In genomic region chr2:37675006-37675405, GRCh38 we compare ENCODE assay signal across 1 cellular context.
TF ChIP-seq lines count a peak whose summit lies in the region.

No MANE protein-coding gene starts in this region.

TF ChIP-seq in IMR-90, 13 proteins besides CTCF, POLR2A, EP300 and RAD21:
- TF ChIP-seq SMC3 (IDR thresholded peaks at IDR 0.05; ENCODE audit: low read depth, low read length) (no peak), MAFK (IDR thresholded peaks at IDR 0.05; ENCODE audit: low read depth, low read length) (no peak), RCOR1 (IDR thresholded peaks at IDR 0.05; ENCODE audit: insufficient replicate concordance, low read length) (no peak), CEBPB (IDR thresholded peaks at IDR 0.05; ENCODE audit: low read depth, low read length) (no peak), MXI1 (IDR thresholded peaks at IDR 0.05; ENCODE audit: borderline replicate concordance, low read depth, low read length) (no peak), RFX5 (IDR thresholded peaks at IDR 0.05; ENCODE audit: low read depth, low read length) (no peak), BHLHE40 (IDR thresholded peaks at IDR 0.05; ENCODE audit: low read depth, low read length) (no peak), FOS (IDR thresholded peaks at IDR 0.05; ENCODE audit: low read depth, low read length) (no peak), CHD1 (IDR thresholded peaks at IDR 0.05; ENCODE audit: low read depth, low read length) (no peak)
- TF ChIP-seq, protein P1, sequence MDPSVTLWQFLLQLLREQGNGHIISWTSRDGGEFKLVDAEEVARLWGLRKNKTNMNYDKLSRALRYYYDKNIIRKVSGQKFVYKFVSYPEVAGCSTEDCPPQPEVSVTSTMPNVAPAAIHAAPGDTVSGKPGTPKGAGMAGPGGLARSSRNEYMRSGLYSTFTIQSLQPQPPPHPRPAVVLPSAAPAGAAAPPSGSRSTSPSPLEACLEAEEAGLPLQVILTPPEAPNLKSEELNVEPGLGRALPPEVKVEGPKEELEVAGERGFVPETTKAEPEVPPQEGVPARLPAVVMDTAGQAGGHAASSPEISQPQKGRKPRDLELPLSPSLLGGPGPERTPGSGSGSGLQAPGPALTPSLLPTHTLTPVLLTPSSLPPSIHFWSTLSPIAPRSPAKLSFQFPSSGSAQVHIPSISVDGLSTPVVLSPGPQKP (IDR thresholded peaks at IDR 0.05; ENCODE audit: borderline replicate concordance, low read depth, low read length) = no peak
- TF ChIP-seq, protein P2, sequence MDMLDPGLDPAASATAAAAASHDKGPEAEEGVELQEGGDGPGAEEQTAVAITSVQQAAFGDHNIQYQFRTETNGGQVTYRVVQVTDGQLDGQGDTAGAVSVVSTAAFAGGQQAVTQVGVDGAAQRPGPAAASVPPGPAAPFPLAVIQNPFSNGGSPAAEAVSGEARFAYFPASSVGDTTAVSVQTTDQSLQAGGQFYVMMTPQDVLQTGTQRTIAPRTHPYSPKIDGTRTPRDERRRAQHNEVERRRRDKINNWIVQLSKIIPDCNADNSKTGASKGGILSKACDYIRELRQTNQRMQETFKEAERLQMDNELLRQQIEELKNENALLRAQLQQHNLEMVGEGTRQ (IDR thresholded peaks at IDR 0.05; ENCODE audit: low read depth, low read length) = no peak
